ENCODE assay signal across 16 cellular contexts in genomic region chr9:89729954-89730530, GRCh38.
"Had no signal": no experiment of that assay in that cellular context is flagged by ENCODE, and none has a peak within 500 bp of the region (broad histone marks: within the 10 kb centered on the region; RNA-seq: fewer than 3 reads in every experiment).

No MANE protein-coding gene starts in this region.

- FAIRE-seq: urothelium cell line had no signal

- H3K27ac ChIP-seq: colonic mucosa, neutrophil, sigmoid colon, tibial artery had no signal

- H3K4me3 ChIP-seq: colonic mucosa, left lung, sigmoid colon, tibial artery had no signal

- H3K36me3 ChIP-seq: colonic mucosa, left lung, neutrophil, sigmoid colon, tibial artery had no signal

- DNase-seq: activated CD4-positive, alpha-beta memory T cell treated with anti-CD3 and anti-CD28 coated beads, Interleukin-2, amount 10 ng/mL, durations not matched to agents 7 days and 5 days; activated CD4-positive, alpha-beta T cell treated with anti-CD3 and anti-CD28 coated beads for 4 hours; activated gamma-delta T cell treated with Interleukin-2 at 50 U/mL for 16 hours; activated T-cell treated with anti-CD3 and anti-CD28 coated beads, Interleukin-2, amount 50 U/mL, for 48 hours; amygdala; foreskin melanocyte; naive thymus-derived CD8-positive, alpha-beta T cell; sigmoid colon; SK-N-SH; stimulated activated naive CD4-positive, alpha-beta T cell; substantia nigra; tibial artery had no signal

- H3K9me3 ChIP-seq: colonic mucosa, left lung, neutrophil, sigmoid colon, SK-N-SH, tibial artery had no signal

- H3K9ac ChIP-seq: SK-N-SH had no signal

- ATAC-seq: naive thymus-derived CD8-positive, alpha-beta T cell had no signal

- H3K27me3 ChIP-seq: colonic mucosa, left lung, neutrophil, sigmoid colon, tibial artery had no signal

- H3K4me2 ChIP-seq: SK-N-SH had no signal
